In the genomic region with DNA sequence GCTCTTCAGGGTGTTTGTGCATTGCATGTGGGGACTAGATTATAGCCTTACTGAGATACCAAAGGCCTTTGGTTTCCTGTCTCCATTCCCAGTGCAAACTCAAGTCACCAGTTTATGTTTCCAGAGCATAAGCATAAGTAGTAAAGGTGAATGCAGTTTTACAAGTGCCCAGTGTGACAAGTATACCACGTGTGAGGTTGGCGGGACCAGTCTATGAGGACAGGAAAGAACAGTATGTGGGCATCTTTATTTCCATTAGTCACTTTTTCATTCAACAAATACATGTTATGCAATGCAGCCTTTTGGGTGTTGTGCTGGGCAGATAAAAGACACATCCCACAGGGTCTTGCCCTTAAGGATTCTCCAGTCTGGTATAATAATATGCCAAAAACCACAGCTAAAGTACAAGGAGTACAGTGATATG, we compare ENCODE assay signal across 9 cellular contexts.
DNase-seq lines count a peak whose midpoint lies in the region; ATAC-seq, FAIRE-seq and TF ChIP-seq lines count a peak whose summit lies in the region.
"Had no signal": no experiment of that assay in that cellular context is flagged by ENCODE, and none has a peak within 500 bp of the region (broad histone marks: within the 10 kb centered on the region; RNA-seq: fewer than 3 reads in every experiment).

No MANE protein-coding gene starts in this region.

- H3K4me3 ChIP-seq in lower lobe of right lung (no peak overlapping the region), thymus (ENCODE audit: low read length) (no peak overlapping the region), BE2C (ENCODE audit: low read depth, low read length) (no peak overlapping the region)

- peak overlapping the region; percentile 87 for H3K27ac ChIP-seq in lower lobe of right lung
- H3K27ac ChIP-seq in thymus (ENCODE audit: low read depth) = peak overlapping the region; percentile 6

- 89% methylated on average over 2 of the region's 2 CpGs for WGBS in thymus

- no peaks in the 10 kb centered on the region for H3K27me3 ChIP-seq in lower lobe of right lung (ENCODE audit: low read depth)
- H3K27me3 ChIP-seq in thymus (ENCODE audit: control insufficient read depth, insufficient read depth) = no peaks in the 10 kb centered on the region
- H3K27me3 ChIP-seq in BE2C = no peaks in the 10 kb centered on the region

- H3K4me1 ChIP-seq in lower lobe of right lung (peaks cover 66% of the 10 kb centered on the region), thymus (ENCODE audit: control insufficient read depth, insufficient read depth, low read length) (peaks cover 19% of the 10 kb centered on the region), BE2C (peaks cover 36% of the 10 kb centered on the region)

- ATAC-seq in lower lobe of right lung = peak; percentile 18 to 42
- ATAC-seq in GM18909 (IDR thresholded peaks at IDR 0.05; ENCODE audit: poor library complexity, unreplicated experiment) = no peak

- peaks cover 14% of the 10 kb centered on the region for H3K36me3 ChIP-seq in lower lobe of right lung
- peaks cover 15% of the 10 kb centered on the region for H3K36me3 ChIP-seq in thymus (ENCODE audit: control insufficient read depth, insufficient read depth)
- H3K36me3 ChIP-seq in BE2C = peaks cover 9% of the 10 kb centered on the region

- no peaks in the 10 kb centered on the region for H3K9me3 ChIP-seq in lower lobe of right lung
- no peaks in the 10 kb centered on the region for H3K9me3 ChIP-seq in thymus (ENCODE audit: control insufficient read depth)
- H3K9me3 ChIP-seq in BE2C = no peaks in the 10 kb centered on the region

- peak; percentile 12 for DNase-seq in DMS53 (lab: John Stamatoyannopoulos, UW)
- no peak for DNase-seq in DMS53 treated with DMSO at 0.1 percent for 48 hours (lab: John Stamatoyannopoulos, UW; ENCODE audit: unreplicated experiment)
- DNase-seq in amniotic epithelial cell (ENCODE audit: low read depth) = peak; percentile 89
- DNase-seq in lower lobe of right lung = no peak
- no peak for DNase-seq in BE2C
- no peak for DNase-seq in HTR-8/SVneo (ENCODE audit: insufficient read length, low spot score)

- TF ChIP-seq CTCF in lower lobe of right lung (IDR thresholded peaks at IDR 0.05) = no peak
- TF ChIP-seq CTCF in BE2C (IDR thresholded peaks at IDR 0.05; ENCODE audit: low read depth, low read length) = no peak

- intact Hi-C loops in lower lobe of right lung (cut with DNase I) = no loop called here

- no peak for FAIRE-seq in HTR-8/SVneo (lab: Jason Lieb, UNC)
- FAIRE-seq: A204.1 had no signal

Comparison
In these comparisons a context has a peak if more than half of its experiments do, and no peak if none do; other contexts are left out.
1. DNase-seq: peak in DMS53 (single experiment) and amniotic epithelial cell (single experiment); none in DMS53 treated with DMSO at 0.1 percent for 48 hours (single experiment), lower lobe of right lung (single experiment), BE2C (single experiment) and HTR-8/SVneo (single experiment).